24 cellular contexts compared by ENCODE assay signal in the genomic region with DNA sequence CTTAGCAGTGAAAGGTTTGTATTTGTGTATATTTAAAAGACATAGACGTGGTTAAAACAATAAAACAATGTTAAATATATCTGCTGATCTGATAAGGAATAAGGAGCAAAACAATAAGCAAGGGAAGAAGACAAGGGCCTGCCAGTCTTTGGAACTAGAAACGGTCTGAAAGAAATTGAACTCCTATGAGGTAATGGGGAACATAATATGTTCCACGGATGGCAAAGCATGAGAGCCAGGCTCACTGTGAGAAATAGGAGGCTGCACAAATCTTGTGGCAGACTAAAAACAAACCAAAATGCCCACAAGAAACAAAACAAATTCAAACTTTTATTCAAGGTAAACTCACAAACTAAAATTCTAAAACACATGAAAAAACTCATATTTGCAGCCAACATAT.
"Had no signal": no experiment of that assay in that cellular context is flagged by ENCODE, and none has a peak within 500 bp of the region (broad histone marks: within the 10 kb centered on the region; RNA-seq: fewer than 3 reads in every experiment).

No MANE protein-coding gene starts in this region.

- H3K4me1 ChIP-seq: SJSA1 had no signal

- H3K36me3 ChIP-seq: cardiac muscle cell, SJSA1 had no signal

- ATAC-seq: activated CD8-positive, alpha-beta T cell treated with anti-CD3 and anti-CD28 coated beads for 36 hours; activated T-cell treated with anti-CD3 and anti-CD28 coated beads, Interleukin-2, amount 50 U/mL, for 72 hours; activated T-helper 17 cell treated with anti-CD3 and anti-CD28 coated beads, Interleukin-2, amount 50 U/mL, for 72 hours; Panc1 had no signal

- DNase-seq: activated CD4-positive, alpha-beta T cell treated with anti-CD3 and anti-CD28 coated beads, Interleukin-2, amount 10 ng/mL, durations not matched to agents 24 days and 14 days; activated CD4-positive, alpha-beta T cell treated with anti-CD3 and anti-CD28 coated beads, Interleukin-2, amount 50 U/mL, for 4 hours; activated CD8-positive, alpha-beta T cell treated with anti-CD3 and anti-CD28 coated beads for 36 hours; activated effector memory CD4-positive, alpha-beta T cell treated with anti-CD3 and anti-CD28 coated beads, Interleukin-2, amount 50 U/mL, for 16 hours; activated naive CD4-positive, alpha-beta T cell; activated naive CD4-positive, alpha-beta T cell treated with anti-CD3 and anti-CD28 coated beads, Interleukin-2, amount 50 U/mL, for 16 hours; activated naive CD8-positive, alpha-beta T cell treated with anti-CD3 and anti-CD28 coated beads for 36 hours; activated T-cell treated with anti-CD3 and anti-CD28 coated beads, Interleukin-2, amount 50 U/mL, for 1 hour; activated T-cell treated with anti-CD3 and anti-CD28 coated beads, Interleukin-2, amount 50 U/mL, for 72 hours; amniotic stem cell; aorta; Karpas-422; NCI-H1105; NCI-H1436; NCI-H1694 treated with DMSO at 0.1 percent for 48 hours; NCI-H2029; NCI-H345; NCI-H524 treated with DMSO at 0.1 percent for 48 hours; SHP77 treated with DMSO at 0.1 percent for 48 hours; T1000 had no signal

- H3K27ac ChIP-seq: cardiac muscle cell, SJSA1 had no signal

- H3K27me3 ChIP-seq: cardiac muscle cell, SJSA1 had no signal

- H3K9me3 ChIP-seq: SJSA1 had no signal

- H3K4me3 ChIP-seq: cardiac muscle cell, SJSA1 had no signal
